ENCODE assay signal across 8 cellular contexts in the genomic region with DNA sequence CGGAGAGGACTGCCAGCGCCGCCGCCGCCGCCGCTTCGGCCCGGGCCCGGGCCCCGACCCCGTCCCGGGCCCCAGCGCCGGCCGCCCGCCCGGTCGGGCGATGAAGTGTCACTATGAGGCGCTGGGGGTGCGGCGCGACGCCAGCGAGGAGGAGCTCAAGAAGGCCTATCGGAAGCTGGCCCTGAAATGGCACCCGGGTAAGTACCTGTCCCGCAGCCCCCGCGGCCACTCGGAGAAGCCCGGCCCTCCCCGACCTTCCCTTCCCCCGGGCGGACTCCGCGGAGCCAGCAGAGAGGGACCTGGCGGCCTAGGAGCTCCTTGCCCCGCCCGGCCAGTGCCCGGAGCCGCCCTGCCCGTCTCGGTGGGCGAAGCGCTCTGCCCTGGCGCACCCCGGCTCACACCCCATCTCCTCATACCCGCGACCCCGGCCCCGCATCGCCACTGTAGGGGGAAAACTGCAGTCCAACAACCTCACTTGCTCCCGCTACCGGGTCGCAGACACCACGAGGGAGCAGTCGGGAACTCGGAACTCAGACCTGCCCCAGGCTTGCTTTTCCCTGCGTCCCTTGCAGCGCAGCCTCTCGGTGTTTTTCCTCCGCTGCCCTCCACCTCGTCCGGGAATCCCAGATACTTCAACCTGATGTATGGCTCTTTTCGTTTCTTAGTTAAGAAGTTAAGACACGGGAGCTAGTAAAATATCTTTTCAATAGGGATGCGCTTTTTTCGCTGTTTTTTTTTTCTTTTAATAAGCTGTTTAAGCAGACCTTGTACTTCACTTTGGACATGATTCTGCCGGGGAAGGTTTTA.
DNase-seq lines count a peak whose midpoint lies in the region; ATAC-seq and TF ChIP-seq lines count a peak whose summit lies in the region.

No MANE protein-coding gene starts in this region.

- no peaks in the 10 kb centered on the region for H3K27me3 ChIP-seq in HUES6 (ENCODE audit: control insufficient read depth, insufficient read depth, low read length)
- H3K27me3 ChIP-seq in mucosa of stomach (ENCODE audit: control insufficient read depth, insufficient read depth, low read length): no peaks in the 10 kb centered on the region

- H3K9me3 ChIP-seq in HUES6 (ENCODE audit: control insufficient read depth, insufficient read depth, low read depth, low read length) (no peaks in the 10 kb centered on the region), mucosa of stomach (ENCODE audit: control insufficient read depth, low read length) (no peaks in the 10 kb centered on the region)

- DNase-seq in DMS 273 treated with DMSO at 0.1 percent for 48 hours (lab: John Stamatoyannopoulos, UW): peak; percentile 50
- peak; percentile 3 for DNase-seq in OCI-M2 (lab: John Stamatoyannopoulos, UW; ENCODE audit: unreplicated experiment)
- peak; percentile 81 for DNase-seq in activated T-cell treated with anti-CD3 and anti-CD28 coated beads, Interleukin-2, amount 50 U/mL, for 1 hour
- peak; percentile 87 to 91 for DNase-seq in erythroblast (lab: John Stamatoyannopoulos, UW)
- DNase-seq in stimulated activated CD8-positive, alpha-beta memory T cell treated with anti-CD3 and anti-CD28 coated beads, Interleukin-7, amount 100 ng/mL, for 1 hour (ENCODE audit: low read depth in 2 of 2): peak; percentile 52 to 55

- peaks cover 14% of the 10 kb centered on the region for H3K4me1 ChIP-seq in HUES6 (ENCODE audit: control insufficient read depth, insufficient read depth, low read length)
- H3K4me1 ChIP-seq in mucosa of stomach (ENCODE audit: control insufficient read depth, insufficient read depth, low read length): peaks cover 5% of the 10 kb centered on the region

- TF ChIP-seq POLR2A in erythroblast (IDR thresholded peaks at IDR 0.05; ENCODE audit: low read length): peak; percentile 28

- H3K9ac ChIP-seq in HUES6 (ENCODE audit: low read length) (peak overlapping the region; percentile 73), mucosa of stomach (ENCODE audit: low read length) (peak overlapping the region; percentile 92)

- peak overlapping the region; percentile 70 for H3K4me3 ChIP-seq in HUES6 (ENCODE audit: low read depth, low read length)
- H3K4me3 ChIP-seq in mucosa of stomach (ENCODE audit: low read length): peak overlapping the region; percentile 45

- H3K36me3 ChIP-seq in HUES6 (ENCODE audit: control insufficient read depth, insufficient read depth, low read length): peaks cover 30% of the 10 kb centered on the region
- no peaks in the 10 kb centered on the region for H3K36me3 ChIP-seq in mucosa of stomach (ENCODE audit: control insufficient read depth, insufficient read depth, low read length)

- ATAC-seq in GM21515 (IDR thresholded peaks at IDR 0.05; ENCODE audit: unreplicated experiment): peak; percentile 72

- peak overlapping the region; percentile 8; the same call in 1 of the 2 replicates for H3K27ac ChIP-seq in HUES6 (ENCODE audit: low read depth, low read length)

Comparison
In these comparisons a context has a peak if more than half of its experiments do, and no peak if none do; other contexts are left out.
1. Peak in every context shown above with its lines: DNase-seq, ATAC-seq, H3K4me3 ChIP-seq and H3K27ac ChIP-seq.
2. DNase-seq: peak in every context shown above with its lines; median percentile 89 in erythroblast; 81 in activated T-cell treated with anti-CD3 and anti-CD28 coated beads, Interleukin-2, amount 50 U/mL, for 1 hour; 54 in stimulated activated CD8-positive, alpha-beta memory T cell treated with anti-CD3 and anti-CD28 coated beads, Interleukin-7, amount 100 ng/mL, for 1 hour; 50 in DMS 273 treated with DMSO at 0.1 percent for 48 hours; 3 in OCI-M2.